In genomic region chr11:114820621-114821020, GRCh38 we compare ENCODE assay signal across 15 cellular contexts.
DNase-seq lines count a peak whose midpoint lies in the region; ATAC-seq and TF ChIP-seq lines count a peak whose summit lies in the region.
"Had no signal": no experiment of that assay in that cellular context is flagged by ENCODE, and none has a peak within 500 bp of the region (broad histone marks: within the 10 kb centered on the region; RNA-seq: fewer than 3 reads in every experiment).

No MANE protein-coding gene starts in this region.

- TF ChIP-seq CTCF in endodermal cell (conservative IDR thresholded peaks at IDR 0.05), result no peak
- no peak for TF ChIP-seq CTCF in right atrium auricular region (IDR thresholded peaks at IDR 0.05)

- H3K4me1 ChIP-seq in endodermal cell (ENCODE audit: control insufficient read depth, insufficient read depth, low read length) (peaks cover 10% of the 10 kb centered on the region), right atrium auricular region (no peaks in the 10 kb centered on the region)
- H3K4me1 ChIP-seq: A549 had no signal

- no peak for ATAC-seq in activated T-cell treated with anti-CD3 and anti-CD28 coated beads, Interleukin-2, amount 50 U/mL, for 4 hours
- ATAC-seq in GM19455 (IDR thresholded peaks at IDR 0.05; ENCODE audit: unreplicated experiment), result no peak
- ATAC-seq: A549, HCT116 had no signal

- DNase-seq in Jurkat, Clone E6-1 (ENCODE audit: low read depth, low spot score), result peak; percentile 40
- peak; percentile 38 for DNase-seq in NCI-H146 treated with DMSO at 0.1 percent for 48 hours (lab: John Stamatoyannopoulos, UW; ENCODE audit: unreplicated experiment)
- peak; percentile 78 for DNase-seq in NCI-H82 (lab: John Stamatoyannopoulos, UW)
- DNase-seq in endodermal cell, result peak; percentile 33
- DNase-seq in GF-D8 (lab: John Stamatoyannopoulos, UW), result no peak
- no peak for DNase-seq in right atrium auricular region (ENCODE audit: low spot score)
- no peak for DNase-seq in activated T-cell treated with anti-CD3 and anti-CD28 coated beads, Interleukin-2, amount 50 U/mL, for 4 hours
- DNase-seq: BE2C; CD4-positive, alpha-beta memory T cell; DMS79; EL had no signal

- no peaks in the 10 kb centered on the region for H3K36me3 Mint-ChIP-seq in endodermal cell (ENCODE audit: low read depth)
- no peaks in the 10 kb centered on the region for H3K36me3 Mint-ChIP-seq in activated T-cell treated with anti-CD3 and anti-CD28 coated beads, Interleukin-2, amount 50 U/mL, for 4 hours (ENCODE audit: insufficient read depth)
- H3K36me3 Mint-ChIP-seq: CD4-positive, alpha-beta memory T cell had no signal

- no peak overlapping the region for H3K9ac ChIP-seq in endodermal cell (ENCODE audit: extremely low read depth, low read length, poor library complexity, severe bottlenecking)

- H3K36me3 ChIP-seq in endodermal cell (ENCODE audit: control insufficient read depth, insufficient read depth, low read length) (no peaks in the 10 kb centered on the region), right atrium auricular region (no peaks in the 10 kb centered on the region)
- H3K36me3 ChIP-seq: BE2C had no signal

- no peak overlapping the region for H3K4me3 ChIP-seq in Jurkat, Clone E6-1 (ENCODE audit: low read length)
- H3K4me3 ChIP-seq in endodermal cell (ENCODE audit: low read length), result no peak overlapping the region
- H3K4me3 ChIP-seq in right atrium auricular region, result no peak overlapping the region
- H3K4me3 ChIP-seq: A549 had no signal

- H3K27ac Mint-ChIP-seq in endodermal cell, result no peak overlapping the region
- H3K27ac Mint-ChIP-seq: CD4-positive, alpha-beta memory T cell had no signal

- H3K4me3 Mint-ChIP-seq in endodermal cell, result no peak overlapping the region
- H3K4me3 Mint-ChIP-seq in activated T-cell treated with anti-CD3 and anti-CD28 coated beads, Interleukin-2, amount 50 U/mL, for 4 hours, result no peak overlapping the region
- H3K4me3 Mint-ChIP-seq: CD4-positive, alpha-beta memory T cell had no signal

- H3K27me3 ChIP-seq in endodermal cell (ENCODE audit: control insufficient read depth, insufficient read depth, low read length, poor library complexity, severe bottlenecking) (peaks cover 22% of the 10 kb centered on the region), right atrium auricular region (no peaks in the 10 kb centered on the region)
- H3K27me3 ChIP-seq: BE2C had no signal

- H3K27me3 Mint-ChIP-seq in endodermal cell (ENCODE audit: insufficient read depth), result peaks cover 19% of the 10 kb centered on the region
- H3K27me3 Mint-ChIP-seq in activated T-cell treated with anti-CD3 and anti-CD28 coated beads, Interleukin-2, amount 50 U/mL, for 4 hours (ENCODE audit: low read depth), result peaks cover 4% of the 10 kb centered on the region

- H3K4me1 Mint-ChIP-seq in endodermal cell, result peaks cover 18% of the 10 kb centered on the region
- no peaks in the 10 kb centered on the region for H3K4me1 Mint-ChIP-seq in activated T-cell treated with anti-CD3 and anti-CD28 coated beads, Interleukin-2, amount 50 U/mL, for 4 hours (ENCODE audit: low read depth)
- H3K4me1 Mint-ChIP-seq: CD4-positive, alpha-beta memory T cell had no signal

- H3K9me3 ChIP-seq in endodermal cell (ENCODE audit: control insufficient read depth, low read length) (peaks cover 12% of the 10 kb centered on the region), right atrium auricular region (peaks cover 0 to 11% of the 10 kb centered on the region in 2 donors)
- H3K9me3 ChIP-seq: A549, BE2C had no signal

- peaks cover 3% of the 10 kb centered on the region for H3K9me3 Mint-ChIP-seq in endodermal cell
- no peaks in the 10 kb centered on the region for H3K9me3 Mint-ChIP-seq in activated T-cell treated with anti-CD3 and anti-CD28 coated beads, Interleukin-2, amount 50 U/mL, for 4 hours

- H3K27ac ChIP-seq in endodermal cell (ENCODE audit: low read depth, low read length) (no peak overlapping the region), right atrium auricular region (no peak overlapping the region)
- H3K27ac ChIP-seq: A549, C4-2B had no signal

- WGBS in endodermal cell (ENCODE audit: insufficient coverage in 1 of 2, insufficient read length in 1 of 2), 2 experiments, result 86 to 100% methylated on average over 2 to 5 of the region's 5 CpGs

Comparison
In these comparisons a context has a peak if more than half of its experiments do, and no peak if none do; other contexts are left out.
1. DNase-seq: peak in Jurkat, Clone E6-1 (single experiment), NCI-H146 treated with DMSO at 0.1 percent for 48 hours (single experiment), NCI-H82 (single experiment) and endodermal cell (single experiment); none in GF-D8 (single experiment), right atrium auricular region (single experiment) and activated T-cell treated with anti-CD3 and anti-CD28 coated beads, Interleukin-2, amount 50 U/mL, for 4 hours (single experiment).